ENCODE assay signal across 9 cellular contexts in the genomic region with DNA sequence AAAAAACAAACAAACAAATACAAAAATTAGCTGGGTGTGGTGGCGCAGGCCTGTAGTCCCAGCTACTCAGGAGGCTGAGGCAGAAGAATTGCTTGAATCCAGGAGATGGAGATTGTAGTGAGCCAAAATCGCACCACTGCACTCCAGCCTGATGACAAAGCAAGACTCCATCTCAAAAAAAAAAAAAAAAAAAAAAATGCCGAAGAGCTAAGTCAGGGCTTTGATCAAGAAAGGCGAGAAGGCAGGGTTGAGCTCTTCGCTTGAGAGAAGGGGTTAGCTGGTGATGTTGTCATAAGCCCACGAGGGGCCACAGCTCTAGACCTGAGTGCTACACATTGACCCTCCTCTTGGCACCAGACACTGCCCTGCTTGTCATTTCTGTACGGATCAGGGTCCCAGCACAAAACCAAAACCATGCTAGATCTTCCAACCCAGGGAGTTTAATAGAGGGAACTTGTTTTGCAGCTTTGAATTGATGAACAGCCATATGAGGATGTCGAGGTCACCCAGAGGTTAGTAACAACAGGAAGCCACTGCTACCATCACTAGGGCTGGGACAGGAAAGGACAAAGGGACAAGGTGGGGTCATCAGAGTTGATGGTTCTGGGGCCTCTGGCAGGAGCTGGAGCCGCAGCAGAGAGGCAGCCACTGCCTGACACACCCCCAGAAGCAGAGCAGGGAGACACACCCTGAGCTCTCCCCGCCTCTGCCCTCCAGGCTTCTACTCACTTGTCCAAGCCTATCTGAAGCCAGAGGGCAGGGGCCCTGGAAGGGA.
A peak's percentile ranks its signal among the peaks of the same experiment; 100 is the strongest.
DNase-seq lines count a peak whose midpoint lies in the region; ATAC-seq lines count a peak whose summit lies in the region.
"Had no signal": no experiment of that assay in that cellular context is flagged by ENCODE, and none has a peak within 500 bp of the region (broad histone marks: within the 10 kb centered on the region; RNA-seq: fewer than 3 reads in every experiment).

No MANE protein-coding gene starts in this region.

- H3K4me1 Mint-ChIP-seq in activated CD4-positive, alpha-beta T cell treated with anti-CD3 and anti-CD28 coated beads, Interleukin-2, amount 10 ng/mL, durations not matched to agents 7 days and 5 days: peaks cover 74% of the 10 kb centered on the region
- peaks cover 28 to 37% of the 10 kb centered on the region in 2 donors for H3K4me1 Mint-ChIP-seq in effector memory CD8-positive, alpha-beta T cell (ENCODE audit: low read depth in 2 of 2)
- peaks cover 71% of the 10 kb centered on the region for H3K4me1 Mint-ChIP-seq in stimulated activated memory B cell treated with anti-CD40 and anti-IgM and Interleukin-4, amounts not matched to agents 10 μg/mL and 1 μg/mL and 100 μg/mL, for 72 hours

- H3K36me3 Mint-ChIP-seq in activated CD4-positive, alpha-beta T cell treated with anti-CD3 and anti-CD28 coated beads, Interleukin-2, amount 10 ng/mL, durations not matched to agents 7 days and 5 days (ENCODE audit: low read depth): peaks cover 3% of the 10 kb centered on the region
- H3K36me3 Mint-ChIP-seq in effector memory CD8-positive, alpha-beta T cell (ENCODE audit: insufficient read depth): no peaks in the 10 kb centered on the region
- no peaks in the 10 kb centered on the region for H3K36me3 Mint-ChIP-seq in stimulated activated memory B cell treated with anti-CD40 and anti-IgM and Interleukin-4, amounts not matched to agents 10 μg/mL and 1 μg/mL and 100 μg/mL, for 72 hours

- H3K27me3 Mint-ChIP-seq in activated CD4-positive, alpha-beta T cell treated with anti-CD3 and anti-CD28 coated beads, Interleukin-2, amount 10 ng/mL, durations not matched to agents 7 days and 5 days: no peaks in the 10 kb centered on the region
- no peaks in the 10 kb centered on the region for H3K27me3 Mint-ChIP-seq in effector memory CD8-positive, alpha-beta T cell
- H3K27me3 Mint-ChIP-seq in stimulated activated memory B cell treated with anti-CD40 and anti-IgM and Interleukin-4, amounts not matched to agents 10 μg/mL and 1 μg/mL and 100 μg/mL, for 72 hours: peaks cover 19% of the 10 kb centered on the region

- peaks cover 4% of the 10 kb centered on the region for H3K9me3 Mint-ChIP-seq in activated CD4-positive, alpha-beta T cell treated with anti-CD3 and anti-CD28 coated beads, Interleukin-2, amount 10 ng/mL, durations not matched to agents 7 days and 5 days
- H3K9me3 Mint-ChIP-seq in effector memory CD8-positive, alpha-beta T cell: no peaks in the 10 kb centered on the region
- H3K9me3 Mint-ChIP-seq in stimulated activated memory B cell treated with anti-CD40 and anti-IgM and Interleukin-4, amounts not matched to agents 10 μg/mL and 1 μg/mL and 100 μg/mL, for 72 hours: peaks cover 5% of the 10 kb centered on the region

- peak; percentile 35 for ATAC-seq in effector memory CD8-positive, alpha-beta T cell (replicated peaks)
- peak; percentile 27 for ATAC-seq in stimulated activated memory B cell treated with anti-CD40 and anti-IgM and Interleukin-4, amounts not matched to agents 10 μg/mL and 1 μg/mL and 100 μg/mL, for 72 hours
- no peak for ATAC-seq in GM19023 (IDR thresholded peaks at IDR 0.05; ENCODE audit: unreplicated experiment)
- no peak for ATAC-seq in GM21390 (IDR thresholded peaks at IDR 0.05; ENCODE audit: unreplicated experiment)
- ATAC-seq: left cardiac atrium had no signal

- DNase-seq in activated CD4-positive, alpha-beta T cell treated with anti-CD3 and anti-CD28 coated beads, Interleukin-2, amount 10 ng/mL, durations not matched to agents 7 days and 5 days: peak; percentile 37
- no peak for DNase-seq in activated CD4-positive, alpha-beta T cell treated with anti-CD3 and anti-CD28 coated beads for 48 hours
- DNase-seq in MV-4-11 (lab: John Stamatoyannopoulos, UW): peak; percentile 57
- DNase-seq in effector memory CD8-positive, alpha-beta T cell: no peak
- DNase-seq in NCI-H1092 treated with DMSO at 0.1 percent for 48 hours (lab: John Stamatoyannopoulos, UW): no peak
- DNase-seq: left cardiac atrium had no signal

- H3K4me3 Mint-ChIP-seq in activated CD4-positive, alpha-beta T cell treated with anti-CD3 and anti-CD28 coated beads, Interleukin-2, amount 10 ng/mL, durations not matched to agents 7 days and 5 days: peak overlapping the region; percentile 1
- peak overlapping the region; percentile 15 to 63 for H3K4me3 Mint-ChIP-seq in effector memory CD8-positive, alpha-beta T cell
- H3K4me3 Mint-ChIP-seq in stimulated activated memory B cell treated with anti-CD40 and anti-IgM and Interleukin-4, amounts not matched to agents 10 μg/mL and 1 μg/mL and 100 μg/mL, for 72 hours: no peak overlapping the region

- POLR2A ChIA-PET in activated CD4-positive, alpha-beta T cell treated with anti-CD3 and anti-CD28 coated beads, Interleukin-2, amount 10 ng/mL, durations not matched to agents 7 days and 5 days (lab: Charles Lee): no interaction called here

- peak overlapping the region; percentile 80 for H3K27ac Mint-ChIP-seq in activated CD4-positive, alpha-beta T cell treated with anti-CD3 and anti-CD28 coated beads, Interleukin-2, amount 10 ng/mL, durations not matched to agents 7 days and 5 days
- H3K27ac Mint-ChIP-seq in effector memory CD8-positive, alpha-beta T cell: peak overlapping the region; percentile 15 to 86
- H3K27ac Mint-ChIP-seq in stimulated activated memory B cell treated with anti-CD40 and anti-IgM and Interleukin-4, amounts not matched to agents 10 μg/mL and 1 μg/mL and 100 μg/mL, for 72 hours: no peak overlapping the region

- CTCF ChIA-PET in activated CD4-positive, alpha-beta T cell treated with anti-CD3 and anti-CD28 coated beads, Interleukin-2, amount 10 ng/mL, durations not matched to agents 7 days and 5 days (lab: Charles Lee): interaction anchor here (0.6 to 1.0 kb wide), 2 partner anchors 28 to 203 kb away, joined by 3 to 4 read pairs; no protein-coding TSS in a partner anchor

Comparison
In these comparisons a context has a peak if more than half of its experiments do, and no peak if none do; other contexts are left out.
1. DNase-seq: peak in activated CD4-positive, alpha-beta T cell treated with anti-CD3 and anti-CD28 coated beads, Interleukin-2, amount 10 ng/mL, durations not matched to agents 7 days and 5 days (single experiment) and MV-4-11 (single experiment); none in activated CD4-positive, alpha-beta T cell treated with anti-CD3 and anti-CD28 coated beads for 48 hours (single experiment), effector memory CD8-positive, alpha-beta T cell (0 of 3) and NCI-H1092 treated with DMSO at 0.1 percent for 48 hours (single experiment).
2. ATAC-seq: peak in effector memory CD8-positive, alpha-beta T cell (single experiment) and stimulated activated memory B cell treated with anti-CD40 and anti-IgM and Interleukin-4, amounts not matched to agents 10 μg/mL and 1 μg/mL and 100 μg/mL, for 72 hours (single experiment); none in GM19023 (single experiment) and GM21390 (single experiment).